20 cellular contexts compared by ENCODE assay signal in genomic region chr13:34512811-34513210, GRCh38.
DNase-seq lines count a peak whose midpoint lies in the region; ATAC-seq, FAIRE-seq and TF ChIP-seq lines count a peak whose summit lies in the region.
"Had no signal": no experiment of that assay in that cellular context is flagged by ENCODE, and none has a peak within 500 bp of the region (broad histone marks: within the 10 kb centered on the region; RNA-seq: fewer than 3 reads in every experiment).

No MANE protein-coding gene starts in this region.

- FAIRE-seq in A549 (lab: Jason Lieb, UNC) = no peak
- no peak for FAIRE-seq in K562 (lab: Jason Lieb, UNC)
- FAIRE-seq: G401.6, GM12891, GM19239 had no signal

- no peaks in the 10 kb centered on the region for H3K36me3 Mint-ChIP-seq in GM23338 (ENCODE audit: low read depth)
- H3K36me3 Mint-ChIP-seq in stimulated activated naive B cell treated with anti-CD40 and anti-IgM and Interleukin-4, amounts not matched to agents 10 μg/mL and 1 μg/mL and 100 μg/mL, for 72 hours = no peaks in the 10 kb centered on the region
- no peaks in the 10 kb centered on the region for H3K36me3 Mint-ChIP-seq in activated naive CD8-positive, alpha-beta T cell treated with anti-CD3 and anti-CD28 coated beads for 36 hours
- H3K36me3 Mint-ChIP-seq: CD8-positive, alpha-beta T cell had no signal

- TF ChIP-seq POLR2A in A549 (IDR thresholded peaks at IDR 0.05; ENCODE audit: low read length) = no peak
- TF ChIP-seq POLR2A in K562 (conservative IDR thresholded peaks at IDR 0.05) = no peak

- no peaks in the 10 kb centered on the region for H3F3A ChIP-seq in GM23338 (replicated peaks; ENCODE audit: low read depth)

- no peak for TF ChIP-seq RAD21 in A549 (conservative IDR thresholded peaks at IDR 0.05 in 1 of 2, IDR thresholded peaks at IDR 0.05 in 1 of 2)
- no peak for TF ChIP-seq RAD21 in K562 (CRISPR knock-in tag; conservative IDR thresholded peaks at IDR 0.05 in 1 of 2, IDR thresholded peaks at IDR 0.05 in 1 of 2)

- H3K9me1 ChIP-seq in K562 (ENCODE audit: control insufficient read depth, insufficient read depth, low read length) = no peaks in the 10 kb centered on the region

- POLR2A ChIA-PET in A549 (lab: Yijun Ruan, JAX) = no interaction called here
- POLR2A ChIA-PET in K562 (lab: Yijun Ruan, JAX) = no interaction called here
- POLR2A ChIA-PET in RWPE1 (lab: Yijun Ruan, JAX; ENCODE audit: low non-redundant PET) = no interaction called here

- intact Hi-C loops in K562 (cut with micrococcal nuclease) = no loop called here

- H2AFZ ChIP-seq in GM23338 (no peak overlapping the region), K562 (ENCODE audit: low read depth, low read length) (no peak overlapping the region)

- ATAC-seq in A549 = no peak
- ATAC-seq in GM23338 = no peak
- no peak for ATAC-seq in K562
- no peak for ATAC-seq in stimulated activated naive B cell treated with anti-CD40 and anti-IgM and Interleukin-4, amounts not matched to agents 10 μg/mL and 1 μg/mL and 100 μg/mL, for 72 hours (replicated peaks)
- ATAC-seq: CD8-positive, alpha-beta T cell had no signal

- WGBS in A549 (ENCODE audit: missing lambda C conversion rate) = 77% methylated on average over 3 of the region's 3 CpGs
- WGBS in K562 (ENCODE audit: insufficient coverage, low coverage, missing lambda C conversion rate) = 3% methylated on average over 3 of the region's 3 CpGs

- TF ChIP-seq CTCF in A549 (IDR thresholded peaks at IDR 0.05) = no peak
- no peak for TF ChIP-seq CTCF in GM23338 (conservative IDR thresholded peaks at IDR 0.05; ENCODE audit: low read depth in 2 of 2)
- no peak for TF ChIP-seq CTCF in K562 (IDR thresholded peaks at IDR 0.05 in 2 of 3, conservative IDR thresholded peaks at IDR 0.05 in 1 of 3; ENCODE audit: insufficient read depth in 2 of 3, low read depth in 1 of 3, low read length in 3 of 3)
- TF ChIP-seq CTCF in RWPE1 (conservative IDR thresholded peaks at IDR 0.05; ENCODE audit: low read depth) = no peak

- in situ Hi-C loops in K562 (cut with MboI) = no loop called here

- no TSS peak for BruUV-seq in K562 (replicated peaks; lab: Mats Ljungman, UMichigan)

- H3K27me3 ChIP-seq in GM23338 (ENCODE audit: insufficient read depth) = no peaks in the 10 kb centered on the region
- H3K27me3 ChIP-seq in K562 (ENCODE audit: control insufficient read depth in 2 of 2, insufficient read depth in 2 of 2, low read length in 2 of 2) = no peaks in the 10 kb centered on the region
- H3K27me3 ChIP-seq: BLaER1 treated with 17β-estradiol and CSF1 and Interleukin-3, amounts not matched to agents 10 nM and 100 nM had no signal

- H3K9me3 ChIP-seq in A549 = no peaks in the 10 kb centered on the region
- peaks cover 1% of the 10 kb centered on the region; the same call in 1 of the 2 replicates for H3K9me3 ChIP-seq in K562 (replicated peaks; ENCODE audit: control insufficient read depth, insufficient read depth, low read depth, low read length)
- H3K9me3 ChIP-seq: Caco-2 had no signal

- H3K79me2 ChIP-seq in GM23338 (replicated peaks; ENCODE audit: insufficient read depth) = no peaks in the 10 kb centered on the region
- H3K79me2 ChIP-seq in K562 (ENCODE audit: control insufficient read depth, insufficient read depth, low read length) = no peaks in the 10 kb centered on the region

- no peaks in the 10 kb centered on the region for H3K9me2 ChIP-seq in GM23338 (ENCODE audit: insufficient read depth)

- no peak for DNase-seq in A549 (ENCODE audit: low read depth in 1 of 2, low spot score in 1 of 2)
- no peak for DNase-seq in GM23338 (ENCODE audit: low spot score)
- no peak for DNase-seq in K562 (ENCODE audit: extremely low read depth in 1 of 4, low spot score in 3 of 4)
- no peak for DNase-seq in RWPE1 (ENCODE audit: low spot score)
- DNase-seq in stimulated activated naive B cell treated with anti-CD40 and anti-IgM and Interleukin-4, amounts not matched to agents 10 μg/mL and 1 μg/mL and 100 μg/mL, for 72 hours = no peak
- no peak for DNase-seq in activated naive CD8-positive, alpha-beta T cell treated with anti-CD3 and anti-CD28 coated beads for 36 hours
- DNase-seq: 8988T; AML-193; Caco-2; Calu3; CD4-positive, alpha-beta T cell; CD8-positive, alpha-beta T cell; DMS79 treated with DMSO at 0.1 percent for 48 hours; GF-D8 had no signal

- no peaks in the 10 kb centered on the region for H4K20me1 ChIP-seq in GM23338 (replicated peaks; ENCODE audit: insufficient read depth)
- H4K20me1 ChIP-seq in K562 (replicated peaks; ENCODE audit: control insufficient read depth, insufficient read depth, low read length) = no peaks in the 10 kb centered on the region
- H4K20me1 ChIP-seq: BLaER1 treated with 17β-estradiol and CSF1 and Interleukin-3, amounts not matched to agents 10 nM and 100 nM had no signal

- H3K36me3 ChIP-seq in GM23338 (ENCODE audit: insufficient read depth) (no peaks in the 10 kb centered on the region), K562 (ENCODE audit: control insufficient read depth, insufficient read depth, low read length) (no peaks in the 10 kb centered on the region)
- H3K36me3 ChIP-seq: BLaER1 treated with 17β-estradiol and CSF1 and Interleukin-3, amounts not matched to agents 10 nM and 100 nM had no signal

- H3K4me3 Mint-ChIP-seq in GM23338 = no peak overlapping the region
- no peak overlapping the region for H3K4me3 Mint-ChIP-seq in stimulated activated naive B cell treated with anti-CD40 and anti-IgM and Interleukin-4, amounts not matched to agents 10 μg/mL and 1 μg/mL and 100 μg/mL, for 72 hours
- H3K4me3 Mint-ChIP-seq in activated naive CD8-positive, alpha-beta T cell treated with anti-CD3 and anti-CD28 coated beads for 36 hours = no peak overlapping the region
- H3K4me3 Mint-ChIP-seq: B cell; CD4-positive, alpha-beta T cell; CD8-positive, alpha-beta T cell had no signal

- no peak overlapping the region for H3K9ac ChIP-seq in K562 (ENCODE audit: insufficient read depth in 1 of 2, low read depth in 2 of 2, low read length in 2 of 2)
- H3K9ac ChIP-seq: BLaER1 treated with 17β-estradiol and CSF1 and Interleukin-3, amounts not matched to agents 10 nM and 100 nM had no signal

- H3K4me1 Mint-ChIP-seq in GM23338 = no peaks in the 10 kb centered on the region
- no peaks in the 10 kb centered on the region for H3K4me1 Mint-ChIP-seq in stimulated activated naive B cell treated with anti-CD40 and anti-IgM and Interleukin-4, amounts not matched to agents 10 μg/mL and 1 μg/mL and 100 μg/mL, for 72 hours
- no peaks in the 10 kb centered on the region for H3K4me1 Mint-ChIP-seq in activated naive CD8-positive, alpha-beta T cell treated with anti-CD3 and anti-CD28 coated beads for 36 hours
- H3K4me1 Mint-ChIP-seq: B cell had no signal

- H3K4me1 ChIP-seq in A549 (no peaks in the 10 kb centered on the region), GM23338 (ENCODE audit: insufficient read depth) (no peaks in the 10 kb centered on the region), K562 (replicated peaks in 1 of 2; ENCODE audit: control insufficient read depth in 2 of 2, insufficient read depth in 2 of 2, low read length in 2 of 2) (no peaks in the 10 kb centered on the region)
- H3K4me1 ChIP-seq: BLaER1 treated with 17β-estradiol and CSF1 and Interleukin-3, amounts not matched to agents 10 nM and 100 nM; Caco-2 had no signal

- H3K4me2 ChIP-seq in A549 = no peak overlapping the region
- H3K4me2 ChIP-seq in GM23338 = no peak overlapping the region
- no peak overlapping the region for H3K4me2 ChIP-seq in K562 (ENCODE audit: insufficient read depth, low read length)
- H3K4me2 ChIP-seq: BLaER1 treated with 17β-estradiol and CSF1 and Interleukin-3, amounts not matched to agents 10 nM and 100 nM had no signal

- H3K4me3 ChIP-seq in A549 (no peak overlapping the region), GM23338 (no peak overlapping the region), K562 (no peak overlapping the region)
- H3K4me3 ChIP-seq: BLaER1 treated with 17β-estradiol and CSF1 and Interleukin-3, amounts not matched to agents 10 nM and 100 nM had no signal

- no peak overlapping the region for H3K27ac ChIP-seq in A549
- H3K27ac ChIP-seq in GM23338 (ENCODE audit: low read depth) = no peak overlapping the region
- H3K27ac ChIP-seq in K562 (ENCODE audit: extremely low read depth, low read depth, low read length) = no peak overlapping the region
- H3K27ac ChIP-seq in RWPE1 = no peak overlapping the region
- H3K27ac ChIP-seq: BLaER1 treated with 17β-estradiol and CSF1 and Interleukin-3, amounts not matched to agents 10 nM and 100 nM; C4-2B had no signal

- TF ChIP-seq EP300 in A549 (IDR thresholded peaks at IDR 0.05) (no peak), K562 (IDR thresholded peaks at IDR 0.05; ENCODE audit: low read length) (no peak)

- no peaks in the 10 kb centered on the region for H3K9me3 Mint-ChIP-seq in GM23338
- H3K9me3 Mint-ChIP-seq in stimulated activated naive B cell treated with anti-CD40 and anti-IgM and Interleukin-4, amounts not matched to agents 10 μg/mL and 1 μg/mL and 100 μg/mL, for 72 hours = peaks cover 7 to 8% of the 10 kb centered on the region in 2 donors
- H3K9me3 Mint-ChIP-seq in activated naive CD8-positive, alpha-beta T cell treated with anti-CD3 and anti-CD28 coated beads for 36 hours = no peaks in the 10 kb centered on the region
- H3K9me3 Mint-ChIP-seq: CD4-positive, alpha-beta T cell had no signal

- no peaks in the 10 kb centered on the region for H3K27me3 Mint-ChIP-seq in GM23338 (ENCODE audit: insufficient read depth, low read depth, poor library complexity)
- H3K27me3 Mint-ChIP-seq in stimulated activated naive B cell treated with anti-CD40 and anti-IgM and Interleukin-4, amounts not matched to agents 10 μg/mL and 1 μg/mL and 100 μg/mL, for 72 hours = no peaks in the 10 kb centered on the region
- H3K27me3 Mint-ChIP-seq in activated naive CD8-positive, alpha-beta T cell treated with anti-CD3 and anti-CD28 coated beads for 36 hours = no peaks in the 10 kb centered on the region
- H3K27me3 Mint-ChIP-seq: B cell; CD4-positive, alpha-beta T cell had no signal

- H3K27ac Mint-ChIP-seq in GM23338 = 0 out of 2 replicates have a peak overlapping the region, but pooled peaks have one; percentile 4
- no peak overlapping the region for H3K27ac Mint-ChIP-seq in stimulated activated naive B cell treated with anti-CD40 and anti-IgM and Interleukin-4, amounts not matched to agents 10 μg/mL and 1 μg/mL and 100 μg/mL, for 72 hours
- no peak overlapping the region for H3K27ac Mint-ChIP-seq in activated naive CD8-positive, alpha-beta T cell treated with anti-CD3 and anti-CD28 coated beads for 36 hours
- H3K27ac Mint-ChIP-seq: B cell; CD4-positive, alpha-beta T cell; CD8-positive, alpha-beta T cell had no signal

- CTCF ChIA-PET in A549 (lab: Yijun Ruan, JAX) (interaction anchor here (1.3 kb wide), 1 partner anchor 9 kb away, joined by 3 read pairs; no protein-coding TSS in a partner anchor), K562 (lab: Yijun Ruan, JAX; ENCODE audit: low intra/inter-chr PET ratio) (no interaction called here), RWPE1 (lab: Yijun Ruan, JAX) (no interaction called here)

TF ChIP-seq in A549, 52 proteins besides CTCF, POLR2A, EP300 and RAD21 (continues in another document):
- TF ChIP-seq CHD2 (IDR thresholded peaks at IDR 0.05; ENCODE audit: low read length, partially characterized antibody) = no peak

TF ChIP-seq in K562, 482 proteins besides CTCF, POLR2A, EP300 and RAD21 (continues in another document):
- peak; percentile 88 for TF ChIP-seq MAFF (IDR thresholded peaks at IDR 0.05; ENCODE audit: low read length)
- TF ChIP-seq HMGN3 (IDR thresholded peaks at IDR 0.05; ENCODE audit: borderline replicate concordance, extremely low read depth, insufficient read length, low read depth, low read length) = no peak
- peak; percentile 56 for TF ChIP-seq ZNF316 (IDR thresholded peaks at IDR 0.05)

Comparison
In these comparisons a context has a peak if more than half of its experiments do, and no peak if none do; other contexts are left out.
1. Of the 35 proteins assayed by ChIP-seq in both K562 and A549: peak only in K562: none; only in A549: none; in both: MAFK; in neither: 34.